In genomic region chr11:85874265-85874664, GRCh38 we compare ENCODE assay signal across 24 cellular contexts. TPM values are rescaled to one million over a fixed set of nuclear protein-coding genes. Genes with fewer than 3 reads are reported as not detected.
"Had no signal": no experiment of that assay in that cellular context is flagged by ENCODE, and none has a peak within 500 bp of the region (broad histone marks: within the 10 kb centered on the region; RNA-seq: fewer than 3 reads in every experiment).

No MANE protein-coding gene starts in this region.

- ATAC-seq: gastroesophageal sphincter, right lobe of liver had no signal

- H3K36me3 ChIP-seq: ascending aorta, cardiac muscle cell, colonic mucosa, gastroesophageal sphincter, left ventricle myocardium inferior, prostate gland, right lobe of liver, WERI-Rb-1 had no signal

- H3K27me3 ChIP-seq: ascending aorta, colonic mucosa, gastroesophageal sphincter, right lobe of liver, testis had no signal

- H3K4me1 ChIP-seq: ascending aorta, colonic mucosa, gastroesophageal sphincter, left ventricle myocardium inferior, prostate gland, right lobe of liver, testis had no signal

- H3K27me3 Mint-ChIP-seq: activated naive CD8-positive, alpha-beta T cell treated with anti-CD3 and anti-CD28 coated beads for 36 hours had no signal

- H3K9me3 ChIP-seq: ascending aorta, colonic mucosa, gastroesophageal sphincter, left ventricle myocardium inferior, prostate gland, right lobe of liver, testis had no signal

- H3K9me3 Mint-ChIP-seq: activated naive CD8-positive, alpha-beta T cell treated with anti-CD3 and anti-CD28 coated beads for 36 hours; nephron had no signal

- DNase-seq: activated CD4-positive, alpha-beta T cell treated with anti-CD3 and anti-CD28 coated beads for 4 hours; activated CD8-positive, alpha-beta memory T cell treated with anti-CD3 and anti-CD28 coated beads for 24 hours; activated gamma-delta T cell; activated naive CD8-positive, alpha-beta T cell treated with anti-CD3 and anti-CD28 coated beads for 36 hours; colonic mucosa; effector CD4-positive, alpha-beta T cell; kidney; left ventricle myocardium inferior; mesendoderm; occipital lobe; right lobe of liver; stimulated activated CD4-positive, alpha-beta T cell treated with anti-CD3 and anti-CD28 coated beads, Interleukin-2, amount 100 ng/mL, for 24 hours; stimulated activated naive CD4-positive, alpha-beta T cell treated with Interleukin-2 at 50 U/mL for 16 hours; T-helper 1 cell; testis; WERI-Rb-1 had no signal

- H3K36me3 Mint-ChIP-seq: activated naive CD8-positive, alpha-beta T cell treated with anti-CD3 and anti-CD28 coated beads for 36 hours had no signal

- H3K4me1 Mint-ChIP-seq: nephron had no signal

- H3K4me3 ChIP-seq: ascending aorta, cardiac muscle cell, colonic mucosa, gastroesophageal sphincter, left ventricle myocardium inferior, prostate gland, right lobe of liver, testis had no signal

- H3K4me3 Mint-ChIP-seq: activated naive CD8-positive, alpha-beta T cell treated with anti-CD3 and anti-CD28 coated beads for 36 hours; nephron had no signal

- H3K27ac ChIP-seq: ascending aorta, cardiac muscle cell, colonic mucosa, gastroesophageal sphincter, left ventricle myocardium inferior, prostate gland, right lobe of liver, testis, WERI-Rb-1 had no signal

- H3K27ac Mint-ChIP-seq: activated naive CD8-positive, alpha-beta T cell treated with anti-CD3 and anti-CD28 coated beads for 36 hours; nephron had no signal

RNA-seq across cellular contexts. Expression of gene CCDC83, which starts 19.1 kb away (rescaled TPM):
- total RNA-seq: activated naive CD8-positive, alpha-beta T cell treated with anti-CD3 and anti-CD28 coated beads for 36 hours; ascending aorta; cardiac muscle cell; colonic mucosa; endothelial cell of umbilical vein; gastroesophageal sphincter; kidney; left ventricle myocardium inferior; occipital lobe; right lobe of liver; ureter had no signal
- polyA plus RNA-seq: cardiac muscle cell, endothelial cell of umbilical vein, fibroblast of lung had no signal
